In genomic region chr2:32905270-32905669, GRCh38 we compare ENCODE assay signal across 21 cellular contexts.
"Had no signal": no experiment of that assay in that cellular context is flagged by ENCODE, and none has a peak within 500 bp of the region (broad histone marks: within the 10 kb centered on the region; RNA-seq: fewer than 3 reads in every experiment).

No MANE protein-coding gene starts in this region.

- H3K9me3 ChIP-seq: colonic mucosa, mucosa of descending colon, prostate gland, right atrium auricular region, suprapubic skin had no signal

- H3K4me3 ChIP-seq: colonic mucosa, hepatocyte, mucosa of descending colon, prostate gland, right atrium auricular region, skin epidermis, suprapubic skin had no signal

- ATAC-seq: activated CD8-positive, alpha-beta memory T cell treated with anti-CD3 and anti-CD28 coated beads, Interleukin-2, amount 10 ng/mL, durations not matched to agents 7 days and 5 days; foreskin keratinocyte; left cardiac atrium; mucosa of descending colon; stimulated activated naive CD8-positive, alpha-beta T cell treated with anti-CD3 and anti-CD28 coated beads, Interleukin-15, amount 100 ng/mL, for 72 hours had no signal

- DNase-seq: activated CD4-positive, alpha-beta memory T cell treated with anti-CD3 and anti-CD28 coated beads for 36 hours; activated CD4-positive, alpha-beta T cell treated with anti-CD3 and anti-CD28 coated beads for 4 hours; activated CD8-positive, alpha-beta memory T cell treated with anti-CD3 and anti-CD28 coated beads, Interleukin-2, amount 10 ng/mL, durations not matched to agents 7 days and 5 days; activated naive CD4-positive, alpha-beta T cell treated with anti-CD3 and anti-CD28 coated beads, Interleukin-2, amount 50 U/mL, for 16 hours; aorta; brain microvascular endothelial cell; colonic mucosa; endodermal cell; foreskin keratinocyte; left cardiac atrium; mesenchymal stem cell; mucosa of descending colon; naive B cell; stimulated activated naive CD8-positive, alpha-beta T cell treated with anti-CD3 and anti-CD28 coated beads, Interleukin-15, amount 100 ng/mL, for 72 hours; trophoblast cell had no signal

- H2AFZ ChIP-seq: hepatocyte had no signal

- H3K36me3 ChIP-seq: brain microvascular endothelial cell, colonic mucosa, prostate gland, right atrium auricular region, suprapubic skin had no signal

- H3K79me2 ChIP-seq: hepatocyte had no signal

- H3K4me1 ChIP-seq: colonic mucosa, foreskin keratinocyte, prostate gland, right atrium auricular region, suprapubic skin had no signal

- H3K4me2 ChIP-seq: hepatocyte had no signal

- H3K27ac ChIP-seq: brain microvascular endothelial cell, colonic mucosa, epithelial cell of prostate, foreskin keratinocyte, hepatocyte, prostate gland, right atrium auricular region, skin epidermis, suprapubic skin had no signal

- H3K27me3 ChIP-seq: brain microvascular endothelial cell, colonic mucosa, hepatocyte, right atrium auricular region, suprapubic skin had no signal
